8 cellular contexts compared by ENCODE assay signal in the genomic region with DNA sequence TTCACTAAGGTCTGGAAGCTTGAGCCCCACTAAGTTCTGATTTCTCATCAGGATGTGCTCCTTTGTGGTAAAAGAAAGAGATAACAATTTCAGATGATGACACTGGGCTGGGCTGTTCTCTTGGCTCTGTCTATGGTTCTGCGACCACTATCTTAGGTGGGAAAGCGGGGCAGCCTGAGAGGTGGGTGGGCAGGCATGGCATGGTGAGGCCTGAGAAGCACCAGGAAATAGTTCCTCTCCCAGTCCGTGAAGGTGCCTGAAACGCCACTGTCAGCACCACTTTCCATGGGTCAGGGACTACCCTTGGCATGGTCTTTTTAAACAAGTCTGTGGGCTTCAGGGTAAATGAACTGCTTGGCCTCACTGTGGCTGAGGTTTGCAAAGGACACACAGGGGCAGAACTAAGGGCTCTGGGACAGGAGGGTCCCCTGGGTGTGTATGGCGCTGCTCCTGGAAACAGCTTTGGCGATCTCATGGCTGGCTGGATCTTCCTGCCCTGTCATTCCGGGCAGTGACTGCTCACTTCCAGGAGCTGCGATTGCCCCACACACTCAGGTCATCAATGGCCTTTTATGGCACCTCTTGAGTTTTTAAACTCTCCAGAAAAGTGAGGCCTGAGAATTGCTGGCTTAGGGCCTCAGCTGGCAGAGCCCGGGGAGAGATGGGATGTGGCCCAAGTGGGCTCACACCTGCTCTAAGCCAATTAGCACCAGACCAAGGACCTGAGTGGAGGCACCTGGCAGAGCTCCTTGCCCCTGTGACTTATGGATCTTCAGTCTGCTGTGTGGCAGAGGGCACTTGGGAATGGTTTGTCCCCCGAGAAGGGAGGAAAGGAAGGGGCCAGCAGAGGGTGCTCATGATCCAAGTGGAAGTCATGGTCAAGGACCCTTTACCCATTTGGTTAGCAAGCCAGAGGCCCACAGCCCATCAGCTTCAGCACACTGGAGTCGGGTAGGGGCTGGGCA. TPM values are rescaled to one million over a fixed set of nuclear protein-coding genes. Genes with fewer than 3 reads are reported as not detected.
DNase-seq lines count a peak whose midpoint lies in the region; ATAC-seq, FAIRE-seq and TF ChIP-seq lines count a peak whose summit lies in the region.

No MANE protein-coding gene starts in this region.

- peak; percentile 36 for TF ChIP-seq CTCF in D721Med (IDR thresholded peaks at IDR 0.05; ENCODE audit: insufficient read depth, missing control alignments)
- peak; percentile 85 for TF ChIP-seq CTCF in WERI-Rb-1 (IDR thresholded peaks at IDR 0.05; ENCODE audit: low read depth, low read length)

- DNase-seq in D721Med (ENCODE audit: insufficient read length, low spot score) (no peak), HS-27A (ENCODE audit: low read depth) (peak; percentile 20), WERI-Rb-1 (peak; percentile 81), left cardiac atrium (peak; percentile 36), urothelium cell line (ENCODE audit: low spot score) (no peak)
- no peak for DNase-seq in stimulated activated naive B cell treated with anti-CD40 and anti-IgM and Interleukin-4, amounts not matched to agents 10 μg/mL and 1 μg/mL and 100 μg/mL, for 72 hours

- H3K27me3 ChIP-seq in WERI-Rb-1 (ENCODE audit: insufficient read depth, low read depth, severe bottlenecking) = no peaks in the 10 kb centered on the region

- H3K9me3 ChIP-seq in WERI-Rb-1 (ENCODE audit: severe bottlenecking) = no peaks in the 10 kb centered on the region

- H3K36me3 Mint-ChIP-seq in stimulated activated naive B cell treated with anti-CD40 and anti-IgM and Interleukin-4, amounts not matched to agents 10 μg/mL and 1 μg/mL and 100 μg/mL, for 72 hours = no peaks in the 10 kb centered on the region

- no peak overlapping the region for H3K27ac ChIP-seq in WERI-Rb-1

- H3K4me3 ChIP-seq in WERI-Rb-1 (ENCODE audit: low read depth, low read length) = no peak overlapping the region

- ATAC-seq in left cardiac atrium = peak; percentile 47 to 52
- peak; percentile 6 to 8 for ATAC-seq in stimulated activated naive B cell treated with anti-CD40 and anti-IgM and Interleukin-4, amounts not matched to agents 10 μg/mL and 1 μg/mL and 100 μg/mL, for 72 hours (replicated peaks)
- no peak for ATAC-seq in HG02759 (IDR thresholded peaks at IDR 0.05; ENCODE audit: unreplicated experiment)
- no peak for ATAC-seq in HG02885 (IDR thresholded peaks at IDR 0.05; ENCODE audit: poor library complexity, unreplicated experiment)

- H3K4me1 Mint-ChIP-seq in stimulated activated naive B cell treated with anti-CD40 and anti-IgM and Interleukin-4, amounts not matched to agents 10 μg/mL and 1 μg/mL and 100 μg/mL, for 72 hours = peaks cover 34 to 63% of the 10 kb centered on the region in 2 donors

- no peak for FAIRE-seq in D721Med (lab: Jason Lieb, UNC)
- FAIRE-seq in urothelium cell line (lab: Jason Lieb, UNC) = no peak

- H3K27ac Mint-ChIP-seq in stimulated activated naive B cell treated with anti-CD40 and anti-IgM and Interleukin-4, amounts not matched to agents 10 μg/mL and 1 μg/mL and 100 μg/mL, for 72 hours = peak overlapping the region; percentile 97

- H3K9me3 Mint-ChIP-seq in stimulated activated naive B cell treated with anti-CD40 and anti-IgM and Interleukin-4, amounts not matched to agents 10 μg/mL and 1 μg/mL and 100 μg/mL, for 72 hours = no peaks in the 10 kb centered on the region

- H3K36me3 ChIP-seq in WERI-Rb-1 = no peaks in the 10 kb centered on the region

- intact Hi-C loops in left cardiac atrium (cut with DNase I) = loop anchor here in 1 of 2 donors (5.0 kb wide), 1 partner anchor 113 kb away; no protein-coding TSS in a partner anchor

- no peak overlapping the region for H3K4me3 Mint-ChIP-seq in stimulated activated naive B cell treated with anti-CD40 and anti-IgM and Interleukin-4, amounts not matched to agents 10 μg/mL and 1 μg/mL and 100 μg/mL, for 72 hours

- H3K27me3 Mint-ChIP-seq in stimulated activated naive B cell treated with anti-CD40 and anti-IgM and Interleukin-4, amounts not matched to agents 10 μg/mL and 1 μg/mL and 100 μg/mL, for 72 hours = no peaks in the 10 kb centered on the region

RNA-seq across cellular contexts. Expression of a gene that starts 55.6 kb away (rescaled TPM):
- total RNA-seq in left cardiac atrium = 100 to 1,000 TPM in 1 of 2 donors, 10 to 100 TPM in 1; 95.2 to 250 TPM

Comparison
In these comparisons a context has a peak if more than half of its experiments do, and no peak if none do; other contexts are left out.
1. DNase-seq: peak in HS-27A (single experiment), WERI-Rb-1 (single experiment) and left cardiac atrium (single experiment); none in D721Med (single experiment), stimulated activated naive B cell treated with anti-CD40 and anti-IgM and Interleukin-4, amounts not matched to agents 10 μg/mL and 1 μg/mL and 100 μg/mL, for 72 hours (single experiment) and urothelium cell line (single experiment).
2. ATAC-seq: peak in left cardiac atrium (2 of 2) and stimulated activated naive B cell treated with anti-CD40 and anti-IgM and Interleukin-4, amounts not matched to agents 10 μg/mL and 1 μg/mL and 100 μg/mL, for 72 hours (2 of 2); none in HG02759 (single experiment) and HG02885 (single experiment).